Comparison of ENCODE assay signal across 1 cellular context in genomic region chr6:30769853-30770160, GRCh38.
TF ChIP-seq lines count a peak whose summit lies in the region.

No MANE protein-coding gene starts in this region.

TF ChIP-seq in HEK293, 187 proteins besides CTCF, POLR2A, EP300 and RAD21 (continued from another document and continues in another):
- TF ChIP-seq REST (tag by site-specific recombination; IDR thresholded peaks at IDR 0.05) (no peak), ZNF513 (tag by site-specific recombination; IDR thresholded peaks at IDR 0.05) (no peak), RBAK (tag by site-specific recombination; IDR thresholded peaks at IDR 0.05) (no peak), ZFHX2 (tag by site-specific recombination; conservative IDR thresholded peaks at IDR 0.05) (no peak), ZNF529 (tag by site-specific recombination; IDR thresholded peaks at IDR 0.05; ENCODE audit: insufficient replicate concordance) (no peak), ZNF2 (tag by site-specific recombination; IDR thresholded peaks at IDR 0.05) (no peak), ZNF501 (tag by site-specific recombination; IDR thresholded peaks at IDR 0.05) (no peak), ZNF837 (tag by site-specific recombination; IDR thresholded peaks at IDR 0.05) (no peak), ZNF701 (tag by site-specific recombination; IDR thresholded peaks at IDR 0.05) (no peak), ZNF335 (tag by site-specific recombination; conservative IDR thresholded peaks at IDR 0.05) (peak; percentile 67; the same call in 1 of the 2 replicates), SCRT2 (tag by site-specific recombination; IDR thresholded peaks at IDR 0.05) (no peak), PRDM10 (tag by site-specific recombination; IDR thresholded peaks at IDR 0.05) (peak; percentile 2; the same call in 1 of the 2 replicates), ZNF521 (tag by site-specific recombination; IDR thresholded peaks at IDR 0.05) (no peak), ELK4 (IDR thresholded peaks at IDR 0.05; ENCODE audit: borderline replicate concordance, low read depth, low read length) (no peak), ZNF202 (tag by site-specific recombination; IDR thresholded peaks at IDR 0.05; ENCODE audit: borderline replicate concordance) (no peak), ZNF692 (tag by site-specific recombination; IDR thresholded peaks at IDR 0.05) (no peak), OVOL3 (tag by site-specific recombination; IDR thresholded peaks at IDR 0.05) (no peak), ZSCAN23 (tag by site-specific recombination; IDR thresholded peaks at IDR 0.05) (no peak), ZBTB10 (tag by site-specific recombination; IDR thresholded peaks at IDR 0.05) (no peak; the same call in 1 of the 2 replicates), ZSCAN18 (tag by site-specific recombination; IDR thresholded peaks at IDR 0.05) (no peak), ZNF629 (tag by site-specific recombination; IDR thresholded peaks at IDR 0.05) (peak; percentile 6; the same call in 1 of the 2 replicates), ZNF248 (tag by site-specific recombination; IDR thresholded peaks at IDR 0.05) (no peak), ZNF354C (tag by site-specific recombination; IDR thresholded peaks at IDR 0.05; ENCODE audit: borderline replicate concordance, low read depth) (no peak), ZBTB26 (tag by site-specific recombination; optimal IDR thresholded peaks at IDR 0.05) (no peak), ZNF623 (tag by site-specific recombination; IDR thresholded peaks at IDR 0.05) (no peak), ZNF830 (tag by site-specific recombination; IDR thresholded peaks at IDR 0.05; ENCODE audit: low read depth) (no peak), ZNF121 (tag by site-specific recombination; IDR thresholded peaks at IDR 0.05) (no peak), BCL6B (tag by site-specific recombination; IDR thresholded peaks at IDR 0.05) (no peak)
